In genomic region chr1:9823943-9824701, GRCh38 we compare ENCODE assay signal across 8 cellular contexts. TPM values are rescaled to one million over a fixed set of nuclear protein-coding genes. Genes with fewer than 3 reads are reported as not detected.
DNase-seq lines count a peak whose midpoint lies in the region; ATAC-seq, FAIRE-seq and TF ChIP-seq lines count a peak whose summit lies in the region.

CLSTN1 (minus strand) TSS chr1:9823965; CDS start chr1:9823733, 232 bp downstream.

- no peaks in the 10 kb centered on the region for H3K27me3 Mint-ChIP-seq in central memory CD8-positive, alpha-beta T cell

- peak within 1 kb of the TSS; percentile 54 for H2AFZ ChIP-seq in keratinocyte (ENCODE audit: control insufficient read depth, low read length)

- H3K79me2 ChIP-seq in keratinocyte (ENCODE audit: control insufficient read depth, insufficient read depth, low read length), result peaks cover 45% of the 10 kb centered on the region

- peaks cover 2% of the 10 kb centered on the region for H3K9me1 ChIP-seq in keratinocyte (ENCODE audit: control insufficient read depth, extremely low read depth, insufficient read depth, low read length)

- no peaks in the 10 kb centered on the region for H3K27me3 ChIP-seq in keratinocyte (ENCODE audit: control insufficient read depth, extremely low read depth, insufficient read depth, low read length)

- H3K9ac ChIP-seq in keratinocyte (ENCODE audit: control insufficient read depth, extremely low read depth, insufficient read depth, low read length), result peak within 1 kb of the TSS; percentile 83

- peak within 1 kb of the TSS; percentile 97 for H3K4me2 ChIP-seq in keratinocyte (ENCODE audit: control insufficient read depth, extremely low read depth, insufficient read depth, low read depth, low read length)

- H3K36me3 Mint-ChIP-seq in central memory CD8-positive, alpha-beta T cell (ENCODE audit: insufficient read depth), result peaks cover 17% of the 10 kb centered on the region

- peak within 1 kb of the TSS; percentile 96 to 100 (median 97) for H3K4me3 ChIP-seq in keratinocyte (ENCODE audit: control insufficient read depth in 2 of 3, extremely low read depth in 1 of 3, insufficient read depth in 2 of 3, low read depth in 1 of 3, low read length in 3 of 3)

- peak within 1 kb of the TSS; percentile 89 for H3K4me3 Mint-ChIP-seq in central memory CD8-positive, alpha-beta T cell

- peak; percentile 49 for ATAC-seq in HG02938 (IDR thresholded peaks at IDR 0.05; ENCODE audit: unreplicated experiment)
- ATAC-seq in central memory CD8-positive, alpha-beta T cell (replicated peaks; ENCODE audit: extremely low read depth, poor library complexity, severe bottlenecking), result peak; percentile 74

- H3K27ac ChIP-seq in keratinocyte (ENCODE audit: control insufficient read depth, insufficient read depth, low read length), result peak within 1 kb of the TSS; percentile 80

- TF ChIP-seq CTCF in GM10266 (IDR thresholded peaks at IDR 0.05; ENCODE audit: control insufficient read depth, insufficient read depth, low read depth, missing control alignments) (no peak), keratinocyte (optimal IDR thresholded peaks at IDR 0.05 in 1 of 3, IDR thresholded peaks at IDR 0.05 in 1 of 3, conservative IDR thresholded peaks at IDR 0.05 in 1 of 3; ENCODE audit: extremely low read depth in 1 of 3, insufficient read depth in 2 of 3, low read length in 3 of 3) (no peak)

- no peaks in the 10 kb centered on the region for H3K9me3 ChIP-seq in keratinocyte (ENCODE audit: control insufficient read depth, low read depth, low read length)

- dilution Hi-C loops in keratinocyte (cut with MboI; ENCODE audit: extremely low pct_ligation_motif_present, low sequenced_read_pairs), result no loop called here

- no peaks in the 10 kb centered on the region for H3K9me3 Mint-ChIP-seq in central memory CD8-positive, alpha-beta T cell

- DNase-seq in GM10266 (ENCODE audit: extremely low spot score), result peak; percentile 98
- DNase-seq in NCI-H2227 (lab: John Stamatoyannopoulos, UW; ENCODE audit: unreplicated experiment), result peak; percentile 96
- peak; percentile 86 for DNase-seq in activated CD4-positive, CD25-positive, alpha-beta regulatory T cell treated with anti-CD3 and anti-CD28 coated beads, Interleukin-2, amount 50 U/mL, for 72 hours
- peak; percentile 67 to 80 for DNase-seq in central memory CD8-positive, alpha-beta T cell (ENCODE audit: low spot score in 2 of 2)
- DNase-seq in keratinocyte (ENCODE audit: low read depth, low spot score), result no peak
- DNase-seq in stimulated activated CD4-positive, alpha-beta T cell treated with anti-CD3 and anti-CD28 coated beads, Interleukin-12 subunit alpha, Interleukin-12 subunit beta, amount 100 ng/mL, for 4 hours, result peak; percentile 90
- no peak for DNase-seq in NCI-H2107 treated with DMSO at 0.1 percent for 48 hours (lab: John Stamatoyannopoulos, UW; ENCODE audit: unreplicated experiment)

- peak within 1 kb of the TSS; percentile 75 for H3K27ac Mint-ChIP-seq in central memory CD8-positive, alpha-beta T cell (ENCODE audit: low read depth)

- FAIRE-seq in keratinocyte (lab: Jason Lieb, UNC), result no peak

- peaks cover 10% of the 10 kb centered on the region for H4K20me1 ChIP-seq in keratinocyte (ENCODE audit: control insufficient read depth, extremely low read depth, insufficient read depth, low read length)

- H3K4me1 Mint-ChIP-seq in central memory CD8-positive, alpha-beta T cell, result peaks cover 38% of the 10 kb centered on the region

- peaks cover 53% of the 10 kb centered on the region for H3K4me1 ChIP-seq in keratinocyte (ENCODE audit: control insufficient read depth, extremely low read depth, insufficient read depth, low read length)

- H3K36me3 ChIP-seq in keratinocyte (ENCODE audit: control insufficient read depth in 2 of 2, extremely low read depth in 1 of 2, insufficient read depth in 2 of 2, low read length in 2 of 2), result no peaks in the 10 kb centered on the region

RNA-seq across cellular contexts. Expression of gene CLSTN1, which starts in this region (rescaled TPM):
- 79.1 to 263 TPM (median 90.3 TPM) in 3 replicates for polyA plus RNA-seq in keratinocyte
- polyA plus RNA-seq in keratinocyte (2011; ENCODE audit: low read depth), result 70.0 TPM
- 67.1 and 103 TPM in 2 replicates for polyA plus RNA-seq in keratinocyte (2011; cell fraction: cytosol; rRNA removed)
- polyA plus RNA-seq in keratinocyte (2011; cell fraction: nucleus; rRNA removed), result 424 and 491 TPM in 2 replicates
- 130 and 344 TPM in 2 replicates for polyA plus RNA-seq in keratinocyte (2012; ENCODE audit: low replicate concordance)
- polyA minus RNA-seq in keratinocyte, result 159 to 521 TPM (median 197 TPM) in 3 replicates
- 202 TPM for polyA minus RNA-seq in keratinocyte (2011; cell fraction: cytosol; rRNA and poly(A)+ RNA removed)
- 492 and 717 TPM in 2 replicates for polyA minus RNA-seq in keratinocyte (2011; cell fraction: nucleus; rRNA and poly(A)+ RNA removed)

Comparison
In these comparisons a context has a peak if more than half of its experiments do, and no peak if none do; other contexts are left out.
1. DNase-seq: peak in GM10266 (single experiment), NCI-H2227 (single experiment), activated CD4-positive, CD25-positive, alpha-beta regulatory T cell treated with anti-CD3 and anti-CD28 coated beads, Interleukin-2, amount 50 U/mL, for 72 hours (single experiment), central memory CD8-positive, alpha-beta T cell (2 of 2) and stimulated activated CD4-positive, alpha-beta T cell treated with anti-CD3 and anti-CD28 coated beads, Interleukin-12 subunit alpha, Interleukin-12 subunit beta, amount 100 ng/mL, for 4 hours (single experiment); none in keratinocyte (single experiment) and NCI-H2107 treated with DMSO at 0.1 percent for 48 hours (single experiment).